Comparison of ENCODE assay signal across 8 cellular contexts in genomic region chr16:69330286-69331109, GRCh38. TPM values are rescaled to one million over a fixed set of nuclear protein-coding genes. Genes with fewer than 3 reads are reported as not detected.
DNase-seq lines count a peak whose midpoint lies in the region; ATAC-seq and TF ChIP-seq lines count a peak whose summit lies in the region.

A gene with protein sequence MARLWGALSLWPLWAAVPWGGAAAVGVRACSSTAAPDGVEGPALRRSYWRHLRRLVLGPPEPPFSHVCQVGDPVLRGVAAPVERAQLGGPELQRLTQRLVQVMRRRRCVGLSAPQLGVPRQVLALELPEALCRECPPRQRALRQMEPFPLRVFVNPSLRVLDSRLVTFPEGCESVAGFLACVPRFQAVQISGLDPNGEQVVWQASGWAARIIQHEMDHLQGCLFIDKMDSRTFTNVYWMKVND (minus strand): TSS chr16:69330588. CDS start chr16:69330570, 18 bp downstream.

- no peaks in the 10 kb centered on the region for H3K9me2 ChIP-seq in PC-3 (replicated peaks; ENCODE audit: low read length)

- H2AFZ ChIP-seq in PC-3 (ENCODE audit: low read length) = peak within 1 kb of the TSS; percentile 66

- peaks cover 45% of the 10 kb centered on the region for H3K79me2 ChIP-seq in PC-3 (ENCODE audit: low read length)

- no peaks in the 10 kb centered on the region for H3F3A ChIP-seq in PC-3 (ENCODE audit: low read length, unreplicated experiment)

- H3K27me3 ChIP-seq in PC-3 (ENCODE audit: low read length) = no peaks in the 10 kb centered on the region
- no peaks in the 10 kb centered on the region for H3K27me3 ChIP-seq in mucosa of rectum (ENCODE audit: control insufficient read depth in 2 of 2, insufficient read depth in 2 of 2, low read length in 2 of 2)

- no peaks in the 10 kb centered on the region for H3K9me3 ChIP-seq in PC-3 (ENCODE audit: low read length)
- H3K9me3 ChIP-seq in mucosa of rectum (ENCODE audit: control insufficient read depth in 2 of 2, low read length in 2 of 2) = no peaks in the 10 kb centered on the region

- no TSS peak for BruUV-seq in PC-3 (replicated peaks; lab: Mats Ljungman, UMichigan)

- peak within 1 kb of the TSS; percentile 96 for H3K4me2 ChIP-seq in PC-3 (ENCODE audit: low read length)

- TF ChIP-seq POLR2A in erythroblast (IDR thresholded peaks at IDR 0.05; ENCODE audit: low read length) = peak; percentile 85

- H3K9ac ChIP-seq in PC-3 (ENCODE audit: low read length) = peak within 1 kb of the TSS; percentile 86
- H3K9ac ChIP-seq in mucosa of rectum (ENCODE audit: low read depth in 1 of 2, low read length in 2 of 2) = peak within 1 kb of the TSS; percentile 78 to 83

- peak within 1 kb of the TSS; percentile 87 for H3K4me3 ChIP-seq in Jurkat, Clone E6-1 (ENCODE audit: low read length)
- H3K4me3 ChIP-seq in PC-3 (ENCODE audit: low read length) = peak within 1 kb of the TSS; percentile 80
- H3K4me3 ChIP-seq in mucosa of rectum (ENCODE audit: low read length in 2 of 2) = peak within 1 kb of the TSS; percentile 68 to 79

- no peak for TF ChIP-seq CTCF in PC-3 (conservative IDR thresholded peaks at IDR 0.05; ENCODE audit: low read depth, low read length)

- no peaks in the 10 kb centered on the region for H3K9me3 Mint-ChIP-seq in activated T-cell treated with anti-CD3 and anti-CD28 coated beads, Interleukin-2, amount 50 U/mL, for 24 hours

- peaks cover 21% of the 10 kb centered on the region for H3K4me1 ChIP-seq in PC-3 (ENCODE audit: insufficient read depth, low read length)
- H3K4me1 ChIP-seq in mucosa of rectum (ENCODE audit: control insufficient read depth in 2 of 2, insufficient read depth in 2 of 2, low read length in 2 of 2) = peaks cover 27 to 33% of the 10 kb centered on the region in 2 donors

- H4K20me1 ChIP-seq in PC-3 (ENCODE audit: low read length) = peaks cover 10% of the 10 kb centered on the region

- no peaks in the 10 kb centered on the region for H3K27me3 Mint-ChIP-seq in activated T-cell treated with anti-CD3 and anti-CD28 coated beads, Interleukin-2, amount 50 U/mL, for 24 hours

- intact Hi-C loops in PC-3 (cut with micrococcal nuclease) = no loop called here

- H3K27ac ChIP-seq in PC-3 (ENCODE audit: low read length) (peak within 1 kb of the TSS; percentile 69), mucosa of rectum (ENCODE audit: low read depth in 2 of 2, low read length in 2 of 2) (peak within 1 kb of the TSS; percentile 77 to 86)

- H3K4me3 Mint-ChIP-seq in activated T-cell treated with anti-CD3 and anti-CD28 coated beads, Interleukin-2, amount 50 U/mL, for 24 hours = peak within 1 kb of the TSS; percentile 87

- CTCF ChIA-PET in PC-3 (lab: Charles Lee) = no interaction called here

- peak; percentile 90 for ATAC-seq in GM21717 (IDR thresholded peaks at IDR 0.05; ENCODE audit: unreplicated experiment)
- ATAC-seq in PC-3 = peak; percentile 85

- H3K36me3 ChIP-seq in PC-3 (ENCODE audit: low read depth, low read length) = peaks cover 26% of the 10 kb centered on the region
- peaks cover 30 to 33% of the 10 kb centered on the region in 2 donors for H3K36me3 ChIP-seq in mucosa of rectum (ENCODE audit: control insufficient read depth in 2 of 2, insufficient read depth in 2 of 2, low read length in 2 of 2)

- H3K27ac Mint-ChIP-seq in activated T-cell treated with anti-CD3 and anti-CD28 coated beads, Interleukin-2, amount 50 U/mL, for 24 hours = peak within 1 kb of the TSS; percentile 93

- H3K4me1 Mint-ChIP-seq in activated T-cell treated with anti-CD3 and anti-CD28 coated beads, Interleukin-2, amount 50 U/mL, for 24 hours (ENCODE audit: low read depth) = peaks cover 62% of the 10 kb centered on the region

- peak; percentile 75 for DNase-seq in DMS53 treated with DMSO at 0.1 percent for 48 hours (lab: John Stamatoyannopoulos, UW; ENCODE audit: unreplicated experiment)
- DNase-seq in Jurkat, Clone E6-1 (ENCODE audit: low read depth, low spot score) = peak; percentile 81
- DNase-seq in PC-3 = peak; percentile 90
- peak; percentile 90 for DNase-seq in activated T-cell treated with anti-CD3 and anti-CD28 coated beads, Interleukin-2, amount 50 U/mL, for 24 hours
- DNase-seq in erythroblast (lab: John Stamatoyannopoulos, UW) = peak; percentile 90 to 93
- peak; percentile 48 to 74 for DNase-seq in stimulated activated CD8-positive, alpha-beta memory T cell treated with anti-CD3 and anti-CD28 coated beads, Interleukin-4, amount 100 ng/mL, for 4 hours (ENCODE audit: low read depth in 2 of 2, low spot score in 1 of 2)

- POLR2A ChIA-PET in PC-3 (lab: Charles Lee; ENCODE audit: unreplicated experiment) = interaction anchor here (0.6 kb wide), 1 partner anchor 1050 kb away, joined by 7 read pairs; no protein-coding TSS in a partner anchor

- peaks cover 85% of the 10 kb centered on the region for H3K36me3 Mint-ChIP-seq in activated T-cell treated with anti-CD3 and anti-CD28 coated beads, Interleukin-2, amount 50 U/mL, for 24 hours (ENCODE audit: low read depth)

RNA-seq across cellular contexts. Expression of the gene that starts here (rescaled TPM):
- 23.9 TPM for polyA plus RNA-seq in Jurkat, Clone E6-1 (2012; ENCODE audit: insufficient read depth, insufficient read length)
- total RNA-seq in PC-3 (2014; rRNA removed) = 30.6 and 45.0 TPM in 2 replicates

Comparison
In these comparisons a context has a peak if more than half of its experiments do, and no peak if none do; other contexts are left out.
1. Peak in every context shown above with its lines: DNase-seq, ATAC-seq, H3K4me3 ChIP-seq and H3K27ac ChIP-seq.